9 cellular contexts compared by ENCODE assay signal in the genomic region with DNA sequence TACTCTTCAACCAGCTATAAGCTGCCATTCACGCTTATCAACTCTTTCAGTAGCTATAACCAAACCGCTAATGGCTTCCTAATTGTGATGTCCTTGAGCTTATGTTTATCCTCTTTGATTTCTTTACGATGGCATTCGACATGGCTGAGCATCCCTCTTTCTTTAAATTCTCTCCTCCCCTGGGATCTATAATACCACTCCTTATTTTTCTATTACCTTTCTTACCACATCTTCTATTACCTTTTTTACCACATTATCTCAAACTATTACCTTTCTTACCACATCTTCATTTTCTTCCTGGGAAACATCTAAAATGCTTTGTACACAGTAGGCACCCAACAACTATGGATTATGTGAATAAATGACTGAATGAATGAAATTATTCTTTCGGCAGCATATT. TPM values are rescaled to one million over a fixed set of nuclear protein-coding genes. Genes with fewer than 3 reads are reported as not detected.
"Had no signal": no experiment of that assay in that cellular context is flagged by ENCODE, and none has a peak within 500 bp of the region (broad histone marks: within the 10 kb centered on the region; RNA-seq: fewer than 3 reads in every experiment).

No MANE protein-coding gene starts in this region.

- ATAC-seq: HCT116, HepG2 had no signal

- DNase-seq: GM23248, GOT3, H7, KBM-7 had no signal

- H3K9me3 ChIP-seq: HAP-1 had no signal

- H3K27ac ChIP-seq: GM23248, HL-60 had no signal

- H3K4me1 ChIP-seq: HAP-1 had no signal

- H3K9me3 Mint-ChIP-seq: IgD-negative memory B cell had no signal

- H3K36me3 ChIP-seq: HAP-1 had no signal

- H3K4me3 Mint-ChIP-seq: IgD-negative memory B cell had no signal

- H3K27me3 Mint-ChIP-seq: IgD-negative memory B cell had no signal

- H3K4me3 ChIP-seq: GM23248, HAP-1 had no signal

RNA-seq across cellular contexts. Expression of a gene that starts 42.2 kb away (rescaled TPM):
- total RNA-seq: GM23248 had no signal

RNA-seq across cellular contexts. Expression of a gene that starts 48.6 kb away (rescaled TPM):
- total RNA-seq: GM23248, HepG2 had no signal
